In the genomic region with DNA sequence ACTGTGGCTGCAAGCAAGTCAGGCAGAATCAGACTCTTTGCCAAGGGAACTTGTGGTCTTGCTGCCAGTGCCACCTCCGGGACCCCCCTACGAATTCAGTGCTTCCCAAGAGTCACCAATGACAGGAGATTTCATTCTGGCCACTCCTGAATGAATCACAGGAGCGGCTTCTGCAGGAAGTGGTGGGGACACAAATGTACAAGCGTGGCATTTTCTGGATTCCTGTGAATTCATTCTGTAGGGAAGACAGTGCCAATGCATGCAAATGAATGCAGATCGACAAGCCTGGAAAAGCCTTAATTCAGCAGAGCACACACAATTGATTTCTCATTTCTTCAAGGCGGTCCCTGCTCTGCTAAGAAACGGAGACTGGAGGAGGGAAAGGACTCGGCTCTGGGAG, we compare ENCODE assay signal across 16 cellular contexts.
DNase-seq lines count a peak whose midpoint lies in the region; ATAC-seq, FAIRE-seq and TF ChIP-seq lines count a peak whose summit lies in the region.
"Had no signal": no experiment of that assay in that cellular context is flagged by ENCODE, and none has a peak within 500 bp of the region (broad histone marks: within the 10 kb centered on the region; RNA-seq: fewer than 3 reads in every experiment).

No MANE protein-coding gene starts in this region.

- peak overlapping the region; percentile 12 for H3K27ac Mint-ChIP-seq in CD4-positive, alpha-beta T cell
- H3K27ac Mint-ChIP-seq in activated T-helper 1 cell treated with anti-CD3 and anti-CD28 coated beads, Interleukin-12 subunit alpha, Interleukin-12 subunit beta, Interleukin-2, Interleukin-4 antibody, amounts not matched to agents 30 ng/mL and 10 ng/mL and 1 ng/mL, durations not matched to agents 14 hours and 24 hours and 36 hours = peak overlapping the region; percentile 43

- H3K27me3 ChIP-seq in CD4-positive, alpha-beta T cell (ENCODE audit: control insufficient read depth, insufficient read depth, low read length) = no peaks in the 10 kb centered on the region
- no peaks in the 10 kb centered on the region for H3K27me3 ChIP-seq in keratinocyte (ENCODE audit: control insufficient read depth, extremely low read depth, insufficient read depth, low read length)
- no peaks in the 10 kb centered on the region for H3K27me3 ChIP-seq in left lung
- H3K27me3 ChIP-seq: BLaER1, pancreas had no signal

- no peak for DNase-seq in CD4-positive, alpha-beta T cell
- no peak for DNase-seq in activated T-helper 1 cell treated with anti-CD3 and anti-CD28 coated beads, Interleukin-12 subunit alpha, Interleukin-12 subunit beta, Interleukin-2, Interleukin-4 antibody, amounts not matched to agents 30 ng/mL and 10 ng/mL and 1 ng/mL, durations not matched to agents 14 hours and 24 hours and 36 hours (ENCODE audit: low spot score)
- DNase-seq in keratinocyte (ENCODE audit: low read depth, low spot score) (no peak), posterior vena cava (ENCODE audit: low spot score) (peak; percentile 28), NCI-H1417 treated with DMSO at 0.1 percent for 48 hours (lab: John Stamatoyannopoulos, UW) (no peak), SHP77 (lab: John Stamatoyannopoulos, UW) (no peak), left lung (no peak)
- DNase-seq: activated CD4-positive, alpha-beta T cell treated with anti-CD3 and anti-CD28 coated beads, Interleukin-2, amount 50 U/mL, for 1 hour; activated gamma-delta T cell; central memory CD4-positive, alpha-beta T cell; GOT3; NCI-H187; NCI-H69; pancreas had no signal

- peak overlapping the region; percentile 3 for H3K4me2 ChIP-seq in keratinocyte (ENCODE audit: control insufficient read depth, extremely low read depth, insufficient read depth, low read depth, low read length)
- H3K4me2 ChIP-seq: BLaER1 had no signal

- no peak for ATAC-seq in CD4-positive, alpha-beta T cell (ENCODE audit: poor library complexity)
- ATAC-seq in HG02623 (IDR thresholded peaks at IDR 0.05; ENCODE audit: unreplicated experiment) (no peak), left lung (no peak)
- ATAC-seq: pancreas had no signal

- H3K9me3 ChIP-seq in CD4-positive, alpha-beta T cell (ENCODE audit: control insufficient read depth, low read length) = no peaks in the 10 kb centered on the region
- H3K9me3 ChIP-seq in keratinocyte (ENCODE audit: control insufficient read depth, low read depth, low read length) (no peaks in the 10 kb centered on the region), left lung (no peaks in the 10 kb centered on the region)
- H3K9me3 ChIP-seq: BLaER1, pancreas had no signal

- POLR2A ChIA-PET in CD4-positive, alpha-beta T cell (lab: Charles Lee) = interaction anchor here (1.9 kb wide), 1 partner anchor 161 kb away, joined by 5 read pairs; no protein-coding TSS in a partner anchor

- no peak for TF ChIP-seq CTCF in CD4-positive, alpha-beta T cell (IDR thresholded peaks at IDR 0.05)
- no peak for TF ChIP-seq CTCF in keratinocyte (optimal IDR thresholded peaks at IDR 0.05 in 1 of 3, IDR thresholded peaks at IDR 0.05 in 1 of 3, conservative IDR thresholded peaks at IDR 0.05 in 1 of 3; ENCODE audit: extremely low read depth in 1 of 3, insufficient read depth in 2 of 3, low read length in 3 of 3)
- TF ChIP-seq CTCF in left lung (IDR thresholded peaks at IDR 0.05) = no peak

- no peaks in the 10 kb centered on the region for H3K9me1 ChIP-seq in keratinocyte (ENCODE audit: control insufficient read depth, extremely low read depth, insufficient read depth, low read length)

- no peak overlapping the region for H3K9ac ChIP-seq in keratinocyte (ENCODE audit: control insufficient read depth, extremely low read depth, insufficient read depth, low read length)
- H3K9ac ChIP-seq: BLaER1 had no signal

- H4K20me1 ChIP-seq in keratinocyte (ENCODE audit: control insufficient read depth, extremely low read depth, insufficient read depth, low read length) = no peaks in the 10 kb centered on the region

- dilution Hi-C loops in keratinocyte (cut with MboI; ENCODE audit: extremely low pct_ligation_motif_present, low sequenced_read_pairs) = no loop called here

- no peak overlapping the region for H3K4me3 Mint-ChIP-seq in CD4-positive, alpha-beta T cell
- no peak overlapping the region for H3K4me3 Mint-ChIP-seq in activated T-helper 1 cell treated with anti-CD3 and anti-CD28 coated beads, Interleukin-12 subunit alpha, Interleukin-12 subunit beta, Interleukin-2, Interleukin-4 antibody, amounts not matched to agents 30 ng/mL and 10 ng/mL and 1 ng/mL, durations not matched to agents 14 hours and 24 hours and 36 hours

- no peak overlapping the region for H2AFZ ChIP-seq in keratinocyte (ENCODE audit: control insufficient read depth, low read length)

- H3K4me3 ChIP-seq in keratinocyte (ENCODE audit: control insufficient read depth in 2 of 3, extremely low read depth in 1 of 3, insufficient read depth in 2 of 3, low read depth in 1 of 3, low read length in 3 of 3) (no peak overlapping the region), left lung (no peak overlapping the region)
- H3K4me3 ChIP-seq: BLaER1, pancreas had no signal

- H3K9me3 Mint-ChIP-seq in CD4-positive, alpha-beta T cell = no peaks in the 10 kb centered on the region
- H3K9me3 Mint-ChIP-seq in activated T-helper 1 cell treated with anti-CD3 and anti-CD28 coated beads, Interleukin-12 subunit alpha, Interleukin-12 subunit beta, Interleukin-2, Interleukin-4 antibody, amounts not matched to agents 30 ng/mL and 10 ng/mL and 1 ng/mL, durations not matched to agents 14 hours and 24 hours and 36 hours = no peaks in the 10 kb centered on the region

- no peak for FAIRE-seq in keratinocyte (lab: Jason Lieb, UNC)
- FAIRE-seq: pancreas had no signal

- H3K79me2 ChIP-seq in keratinocyte (ENCODE audit: control insufficient read depth, insufficient read depth, low read length) = no peaks in the 10 kb centered on the region

- H3K27me3 Mint-ChIP-seq in CD4-positive, alpha-beta T cell = no peaks in the 10 kb centered on the region
- H3K27me3 Mint-ChIP-seq in activated T-helper 1 cell treated with anti-CD3 and anti-CD28 coated beads, Interleukin-12 subunit alpha, Interleukin-12 subunit beta, Interleukin-2, Interleukin-4 antibody, amounts not matched to agents 30 ng/mL and 10 ng/mL and 1 ng/mL, durations not matched to agents 14 hours and 24 hours and 36 hours (ENCODE audit: insufficient read depth) = peaks cover 6% of the 10 kb centered on the region

- H3K36me3 ChIP-seq in keratinocyte (ENCODE audit: control insufficient read depth in 2 of 2, extremely low read depth in 1 of 2, insufficient read depth in 2 of 2, low read length in 2 of 2) = no peaks in the 10 kb centered on the region
- H3K36me3 ChIP-seq in left lung = no peaks in the 10 kb centered on the region
- H3K36me3 ChIP-seq: pancreas had no signal

- intact Hi-C loops in CD4-positive, alpha-beta T cell (cut with DNase I, micrococcal nuclease) = no loop called here
- intact Hi-C loops in activated T-helper 1 cell treated with anti-CD3 and anti-CD28 coated beads, Interleukin-12 subunit alpha, Interleukin-12 subunit beta, Interleukin-2, Interleukin-4 antibody, amounts not matched to agents 30 ng/mL and 10 ng/mL and 1 ng/mL, durations not matched to agents 14 hours and 24 hours and 36 hours (cut with micrococcal nuclease) = loop anchor here (5.0 kb wide), 1 partner anchor 147 kb away; no protein-coding TSS in a partner anchor
- intact Hi-C loops in posterior vena cava (cut with DNase I) (no loop called here), left lung (cut with DNase I) (no loop called here)

- CTCF ChIA-PET in CD4-positive, alpha-beta T cell (lab: Charles Lee) = interaction anchor here (0.6 kb wide), 1 partner anchor 231 kb away, joined by 3 read pairs; no protein-coding TSS in a partner anchor

- H3K4me1 Mint-ChIP-seq in CD4-positive, alpha-beta T cell (ENCODE audit: low read depth) = peaks cover 61% of the 10 kb centered on the region
- peaks cover 46% of the 10 kb centered on the region for H3K4me1 Mint-ChIP-seq in activated T-helper 1 cell treated with anti-CD3 and anti-CD28 coated beads, Interleukin-12 subunit alpha, Interleukin-12 subunit beta, Interleukin-2, Interleukin-4 antibody, amounts not matched to agents 30 ng/mL and 10 ng/mL and 1 ng/mL, durations not matched to agents 14 hours and 24 hours and 36 hours (ENCODE audit: low read depth)

- H3K4me1 ChIP-seq in keratinocyte (ENCODE audit: control insufficient read depth, extremely low read depth, insufficient read depth, low read length) (no peaks in the 10 kb centered on the region), left lung (peaks cover 0 to 13% of the 10 kb centered on the region in 2 donors)
- H3K4me1 ChIP-seq: pancreas had no signal

- no peak overlapping the region for H3K27ac ChIP-seq in CD4-positive, alpha-beta T cell (ENCODE audit: low read depth, low read length)
- H3K27ac ChIP-seq in keratinocyte (ENCODE audit: control insufficient read depth, insufficient read depth, low read length) (no peak overlapping the region), left lung (no peak overlapping the region)
- H3K27ac ChIP-seq: BLaER1, pancreas had no signal

- H3K36me3 Mint-ChIP-seq in CD4-positive, alpha-beta T cell (ENCODE audit: low read depth) = no peaks in the 10 kb centered on the region
- H3K36me3 Mint-ChIP-seq in activated T-helper 1 cell treated with anti-CD3 and anti-CD28 coated beads, Interleukin-12 subunit alpha, Interleukin-12 subunit beta, Interleukin-2, Interleukin-4 antibody, amounts not matched to agents 30 ng/mL and 10 ng/mL and 1 ng/mL, durations not matched to agents 14 hours and 24 hours and 36 hours (ENCODE audit: low read depth) = no peaks in the 10 kb centered on the region
